ENCODE assay signal across 17 cellular contexts in the genomic region with DNA sequence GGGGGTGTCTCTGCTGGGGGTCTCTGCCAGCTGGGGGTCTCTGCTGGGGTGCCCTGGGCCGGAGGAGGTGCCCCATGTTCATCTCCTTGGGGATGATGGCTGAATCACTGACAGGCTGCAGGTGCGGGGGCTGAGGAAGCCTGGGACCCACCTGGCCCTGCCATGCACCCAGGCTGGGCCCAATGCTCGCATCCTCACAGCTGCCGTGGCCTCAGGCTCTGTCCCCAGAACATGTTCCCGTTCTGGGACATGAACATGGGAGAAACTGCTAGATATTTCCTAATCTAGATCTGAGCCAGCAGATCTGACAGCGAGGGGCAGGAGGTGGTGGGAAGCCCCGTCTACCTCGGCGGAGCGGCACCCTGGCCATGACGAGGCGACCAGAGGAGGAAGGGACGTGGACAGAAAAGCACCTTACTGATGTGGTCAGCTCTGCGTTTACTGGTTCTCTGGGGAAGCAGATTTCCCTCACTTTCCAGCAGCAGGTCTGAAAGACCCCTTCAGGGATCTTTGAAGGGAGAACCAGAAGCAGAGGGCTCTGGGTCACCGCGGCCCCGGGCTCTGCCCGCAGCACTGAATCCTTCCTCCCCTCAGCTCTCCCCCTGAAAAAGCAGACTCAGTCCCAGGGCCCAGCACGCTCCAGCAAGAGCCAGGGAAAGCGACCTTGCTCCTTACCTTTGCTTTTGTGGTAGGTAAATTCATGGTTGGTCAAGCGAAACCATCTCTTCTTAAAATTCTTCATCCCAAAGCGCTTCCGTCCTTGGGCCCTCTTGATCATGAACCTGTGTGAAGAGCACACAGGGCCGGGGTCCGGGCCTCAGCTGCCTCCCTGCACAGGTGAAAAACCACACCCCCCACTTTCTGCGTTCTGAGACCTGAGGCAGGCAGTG.
"Had no signal": no experiment of that assay in that cellular context is flagged by ENCODE, and none has a peak within 500 bp of the region (broad histone marks: within the 10 kb centered on the region; RNA-seq: fewer than 3 reads in every experiment).

No MANE protein-coding gene starts in this region.

- H3K4me3 Mint-ChIP-seq: stimulated activated naive B cell treated with anti-CD40 and anti-IgM and Interleukin-4, amounts not matched to agents 10 μg/mL and 1 μg/mL and 100 μg/mL, for 72 hours; T-helper 2 cell treated with Interferon-gamma antibody and Interleukin-4, amounts not matched to agents 5 μg/mL and 100 μg/mL, for 36 hours had no signal

- H3K27ac ChIP-seq: adrenal gland, parathyroid adenoma had no signal

- H3K27ac Mint-ChIP-seq: stimulated activated naive B cell treated with anti-CD40 and anti-IgM and Interleukin-4, amounts not matched to agents 10 μg/mL and 1 μg/mL and 100 μg/mL, for 72 hours; T-helper 2 cell treated with Interferon-gamma antibody and Interleukin-4, amounts not matched to agents 5 μg/mL and 100 μg/mL, for 36 hours had no signal

- H3K4me1 Mint-ChIP-seq: stimulated activated naive B cell treated with anti-CD40 and anti-IgM and Interleukin-4, amounts not matched to agents 10 μg/mL and 1 μg/mL and 100 μg/mL, for 72 hours had no signal

- H3K4me1 ChIP-seq: adrenal gland, parathyroid adenoma had no signal

- H3K4me2 ChIP-seq: smooth muscle cell had no signal

- DNase-seq: activated CD4-positive, alpha-beta T cell treated with anti-CD3 and anti-CD28 coated beads for 1 hour; activated CD4-positive, alpha-beta T cell treated with anti-CD3 and anti-CD28 coated beads, Interleukin-2, amount 50 U/mL, for 48 hours; activated naive CD4-positive, alpha-beta T cell; adrenal gland; caudate nucleus; cortex of kidney; effector CD8-positive, alpha-beta T cell; foreskin melanocyte; head of caudate nucleus; mesenchymal stem cell; stimulated activated naive B cell treated with anti-CD40 and anti-IgM and Interleukin-4, amounts not matched to agents 10 μg/mL and 1 μg/mL and 100 μg/mL, for 72 hours; SW 1271; trophoblast cell had no signal

- H3K9ac ChIP-seq: parathyroid adenoma had no signal

- H3K4me3 ChIP-seq: adrenal gland, smooth muscle cell had no signal

- H2AFZ ChIP-seq: parathyroid adenoma had no signal

- ATAC-seq: left lobe of liver; stimulated activated naive B cell treated with anti-CD40 and anti-IgM and Interleukin-4, amounts not matched to agents 10 μg/mL and 1 μg/mL and 100 μg/mL, for 72 hours had no signal

- H3K27me3 Mint-ChIP-seq: stimulated activated naive B cell treated with anti-CD40 and anti-IgM and Interleukin-4, amounts not matched to agents 10 μg/mL and 1 μg/mL and 100 μg/mL, for 72 hours had no signal

- H3K9me3 ChIP-seq: adrenal gland had no signal

- H3K9me3 Mint-ChIP-seq: stimulated activated naive B cell treated with anti-CD40 and anti-IgM and Interleukin-4, amounts not matched to agents 10 μg/mL and 1 μg/mL and 100 μg/mL, for 72 hours; T-helper 2 cell treated with Interferon-gamma antibody and Interleukin-4, amounts not matched to agents 5 μg/mL and 100 μg/mL, for 36 hours had no signal

- H3K27me3 ChIP-seq: adrenal gland had no signal

- H3K79me2 ChIP-seq: parathyroid adenoma had no signal
